8 cellular contexts compared by ENCODE assay signal in the genomic region with DNA sequence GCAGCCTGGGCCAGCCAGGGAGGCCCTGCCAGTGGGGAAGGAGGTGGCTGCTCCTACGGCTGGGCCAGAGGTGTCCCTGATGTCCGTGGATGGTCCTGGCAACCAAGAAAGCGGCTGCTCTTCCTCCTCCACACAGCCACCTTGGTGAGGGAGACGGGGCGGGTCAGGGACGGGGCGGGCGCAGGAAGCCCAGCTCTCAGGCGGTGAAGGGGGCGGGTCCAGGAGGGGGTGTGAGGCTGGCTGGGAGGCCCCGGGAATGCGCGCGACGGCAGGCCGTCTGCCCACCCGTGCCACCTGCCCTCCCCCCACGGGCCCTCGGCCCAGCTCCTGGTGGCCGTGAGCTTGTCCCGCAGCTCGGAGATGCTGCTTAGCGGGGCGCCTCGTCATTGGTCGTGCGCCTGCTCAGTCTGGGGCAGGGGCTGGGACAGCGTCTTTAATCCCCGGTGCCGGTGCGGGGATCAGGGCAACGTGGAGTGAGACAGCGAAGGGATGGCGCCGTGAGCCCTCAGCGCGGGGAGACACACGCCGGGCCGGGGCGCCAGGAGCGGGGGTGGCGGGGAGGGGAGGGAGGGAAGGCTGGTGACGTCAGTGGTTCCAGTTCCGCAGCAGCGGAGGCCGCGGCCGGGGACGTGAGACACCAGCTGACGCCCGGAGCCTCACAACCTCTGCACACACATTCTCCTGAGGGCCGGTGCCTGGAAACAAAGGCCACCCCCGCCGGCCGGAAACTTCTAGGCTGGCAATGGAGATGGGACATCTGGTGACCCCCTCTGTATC. TPM values are rescaled to one million over a fixed set of nuclear protein-coding genes. Genes with fewer than 3 reads are reported as not detected.
A peak's percentile ranks its signal among the peaks of the same experiment; 100 is the strongest.
DNase-seq lines count a peak whose midpoint lies in the region; ATAC-seq and TF ChIP-seq lines count a peak whose summit lies in the region.

No MANE protein-coding gene starts in this region.

- peak; percentile 84 for ATAC-seq in GM21390 (IDR thresholded peaks at IDR 0.05; ENCODE audit: unreplicated experiment)
- peak; percentile 87 to 96 (median 92) for ATAC-seq in heart right ventricle

- H3K4me3 ChIP-seq in Karpas-422 (ENCODE audit: low read length) (no peak overlapping the region), heart right ventricle (peak overlapping the region; percentile 41 to 66 (median 58)), tibial artery (peak overlapping the region; percentile 49 to 56)

- H4K20me1 ChIP-seq in Karpas-422 (ENCODE audit: insufficient read depth, low read depth, low read length), result no peaks in the 10 kb centered on the region

- H3K4me1 ChIP-seq in Karpas-422 (ENCODE audit: low read length), result no peaks in the 10 kb centered on the region
- peaks cover 0 to 16% (median 4%) of the 10 kb centered on the region in 9 donors for H3K4me1 ChIP-seq in heart right ventricle
- peaks cover 0 to 11% (median 8%) of the 10 kb centered on the region in 4 donors for H3K4me1 ChIP-seq in tibial artery

- intact Hi-C loops in heart right ventricle (cut with DNase I), result loop anchor here in 1 of 10 donors (5.0 kb wide), 1 partner anchor 46 kb away; no protein-coding TSS in a partner anchor
- intact Hi-C loops in tibial artery (cut with DNase I; ENCODE audit: low total_unique reads), result no loop called here

- no peaks in the 10 kb centered on the region for H3K79me2 ChIP-seq in Karpas-422 (ENCODE audit: low read length)

- H3K27ac ChIP-seq in C4-2B (peak overlapping the region; percentile 68), Karpas-422 (ENCODE audit: low read length) (no peak overlapping the region), heart right ventricle (peak overlapping the region in 9 of 10 donors; percentile 31 to 89 (median 64)), tibial artery (peak overlapping the region; percentile 28 to 42)

- TF ChIP-seq CTCF in C4-2B (conservative IDR thresholded peaks at IDR 0.05) (no peak), heart right ventricle (IDR thresholded peaks at IDR 0.05) (peak in 2 of 9 donors; percentile 4 to 8), tibial artery (IDR thresholded peaks at IDR 0.05) (no peak)

- 1% methylated on average over 52 to 55 of the region's 56 CpGs for WGBS in heart right ventricle, 2 donors

- no peak overlapping the region for H2AFZ ChIP-seq in Karpas-422 (ENCODE audit: low read length)

- no peaks in the 10 kb centered on the region for H3K27me3 ChIP-seq in Karpas-422 (ENCODE audit: low read length)
- peaks cover 0 to 19% (median 4%) of the 10 kb centered on the region in 7 donors for H3K27me3 ChIP-seq in heart right ventricle
- peaks cover 0 to 14% of the 10 kb centered on the region in 2 donors for H3K27me3 ChIP-seq in tibial artery

- H3K9me3 ChIP-seq in Karpas-422 (ENCODE audit: low read length) (no peaks in the 10 kb centered on the region), heart right ventricle (peaks cover 0 to 14% (median 0%) of the 10 kb centered on the region in 11 donors), tibial artery (peaks cover 0 to 4% (median 0%) of the 10 kb centered on the region in 3 donors)

- H3K9ac ChIP-seq in Karpas-422 (ENCODE audit: low read length), result no peak overlapping the region

- H3K36me3 ChIP-seq in Karpas-422 (ENCODE audit: insufficient read depth, low read length) (no peaks in the 10 kb centered on the region), heart right ventricle (no peaks in the 10 kb centered on the region), tibial artery (no peaks in the 10 kb centered on the region)

- H3K4me2 ChIP-seq in Karpas-422 (ENCODE audit: low read depth, low read length, poor library complexity, severe bottlenecking), result no peak overlapping the region

- H3K9me2 ChIP-seq in Karpas-422 (replicated peaks; ENCODE audit: insufficient read depth, low read length), result no peaks in the 10 kb centered on the region

- DNase-seq in Karpas-422 (peak; percentile 50), SKM-1 treated with dmso at 0.1 percent for 144 hours (lab: John Stamatoyannopoulos, UW; ENCODE audit: unreplicated experiment) (peak; percentile 83), heart right ventricle (peak; percentile 79 to 80), pons (ENCODE audit: low spot score) (peak; percentile 66), tibial artery (peak; percentile 73 to 89)
- peak; percentile 60 for DNase-seq in activated naive CD8-positive, alpha-beta T cell treated with anti-CD3 and anti-CD28 coated beads, Interleukin-2, amount 50 U/mL, for 16 hours (ENCODE audit: low read depth, low spot score)

RNA-seq across cellular contexts. Expression of gene BRSK2, which starts 6.7 kb away (rescaled TPM):
- not detected in 2 replicates for total RNA-seq in Karpas-422 (2014; rRNA removed; shearing (Covaris generic); ENCODE audit: low replicate concordance)
- under 1 TPM in 9 of 10 donors, not detected in 1; 0.13 to 0.91 (median 0.42) TPM for total RNA-seq in heart right ventricle
- polyA plus RNA-seq in heart right ventricle, result 1 to 10 TPM in 1 of 2 donors, under 1 TPM in 1; 0.68 to 2.3 TPM
